Comparison of ENCODE assay signal across 17 cellular contexts in genomic region chr5:111132731-111133435, GRCh38. TPM values are rescaled to one million over a fixed set of nuclear protein-coding genes. Genes with fewer than 3 reads are reported as not detected.
DNase-seq lines count a peak whose midpoint lies in the region; ATAC-seq, FAIRE-seq and TF ChIP-seq lines count a peak whose summit lies in the region.
"Had no signal": no experiment of that assay in that cellular context is flagged by ENCODE, and none has a peak within 500 bp of the region (broad histone marks: within the 10 kb centered on the region; RNA-seq: fewer than 3 reads in every experiment).

No MANE protein-coding gene starts in this region.

- intact Hi-C loops in GM12878 (cut with micrococcal nuclease; ENCODE audit: unreplicated experiment) = no loop called here
- intact Hi-C loops in PC-9 (cut with micrococcal nuclease; ENCODE audit: unreplicated experiment) = no loop called here

- no peak overlapping the region for H3K9ac ChIP-seq in GM12878 (ENCODE audit: control insufficient read depth, insufficient read depth, low read length)

- H3K9me2 ChIP-seq in PC-9 (ENCODE audit: insufficient read depth) = no peaks in the 10 kb centered on the region

- no peak for TF ChIP-seq EP300 in GM12878 (IDR thresholded peaks at IDR 0.05; ENCODE audit: borderline replicate concordance in 1 of 2, control insufficient read depth in 1 of 2, low read depth in 2 of 2, low read length in 2 of 2)

- 0 out of 2 replicates have a peak, but pooled peaks cover 3% of the 10 kb centered on the region for H3F3A ChIP-seq in PC-9 (ENCODE audit: insufficient read depth, low read depth)

- SMC1A ChIA-PET in GM12878 (lab: Charles Lee; ENCODE audit: uncharacterized antibody, unreplicated experiment) = interaction anchor here (0.8 kb wide), 1 partner anchor 38 kb away, joined by 3 read pairs; no protein-coding TSS in a partner anchor

- no peaks in the 10 kb centered on the region for H3K9me3 Mint-ChIP-seq in activated naive CD8-positive, alpha-beta T cell treated with anti-CD3 and anti-CD28 coated beads, Interleukin-2, amount 50 U/mL, for 24 hours
- no peaks in the 10 kb centered on the region for H3K9me3 Mint-ChIP-seq in activated naive CD8-positive, alpha-beta T cell treated with anti-CD3 and anti-CD28 coated beads for 36 hours
- no peaks in the 10 kb centered on the region for H3K9me3 Mint-ChIP-seq in T-helper 2 cell treated with Interferon-gamma antibody and Interleukin-4, amounts not matched to agents 5 μg/mL and 100 μg/mL, for 36 hours

- peaks cover 4% of the 10 kb centered on the region for H3K27me3 Mint-ChIP-seq in activated naive CD8-positive, alpha-beta T cell treated with anti-CD3 and anti-CD28 coated beads, Interleukin-2, amount 50 U/mL, for 24 hours
- H3K27me3 Mint-ChIP-seq in activated naive CD8-positive, alpha-beta T cell treated with anti-CD3 and anti-CD28 coated beads for 36 hours = peaks cover 5% of the 10 kb centered on the region
- no peaks in the 10 kb centered on the region for H3K27me3 Mint-ChIP-seq in T-helper 2 cell treated with Interferon-gamma antibody and Interleukin-4, amounts not matched to agents 5 μg/mL and 100 μg/mL, for 36 hours (ENCODE audit: low read depth)

- in situ Hi-C loops in GM12878 (cut with MboI) = no loop called here

- H3K9me3 ChIP-seq in GM12878 (replicated peaks; ENCODE audit: control insufficient read depth, insufficient read depth, low read length) (no peaks in the 10 kb centered on the region), PC-9 (ENCODE audit: insufficient read depth, low read depth) (no peaks in the 10 kb centered on the region)
- H3K9me3 ChIP-seq: pancreas, vagina had no signal

- POLR2A ChIA-PET in GM12878 (lab: Charles Lee) (no interaction called here), PC-9 (lab: Charles Lee; ENCODE audit: unreplicated experiment) (no interaction called here)

- H3K4me2 ChIP-seq in GM12878 (ENCODE audit: control insufficient read depth, insufficient read depth) (no peak overlapping the region), PC-9 (no peak overlapping the region)

- CTCF ChIA-PET in GM12878 (lab: Yijun Ruan, JAX) (interaction anchor here (0.6 kb wide), 1 partner anchor 184 kb away, joined by 3 read pairs; no protein-coding TSS in a partner anchor), PC-9 (lab: Charles Lee) (no interaction called here)

- no peak for DNase-seq in activated naive CD8-positive, alpha-beta T cell treated with anti-CD3 and anti-CD28 coated beads, Interleukin-2, amount 50 U/mL, for 24 hours
- DNase-seq in activated naive CD8-positive, alpha-beta T cell treated with anti-CD3 and anti-CD28 coated beads for 36 hours = no peak
- DNase-seq in MV-4-11 (lab: John Stamatoyannopoulos, UW) = peak; percentile 21
- DNase-seq in GM12878 (ENCODE audit: low read depth, low spot score) = no peak
- peak; percentile 8 for DNase-seq in stimulated activated naive CD8-positive, alpha-beta T cell treated with anti-CD3 and anti-CD28 coated beads, Interleukin-15, Interleukin-2, amounts not matched to agents 100 U/mL and 50 U/mL, for 24 hours
- DNase-seq in PC-9 = no peak
- no peak for DNase-seq in T-helper 2 cell treated with Interferon-gamma antibody and Interleukin-4, amounts not matched to agents 5 μg/mL and 100 μg/mL, for 36 hours (ENCODE audit: low spot score)
- DNase-seq: activated gamma-delta T cell treated with Interleukin-2 at 50 U/mL for 16 hours, aorta, NCI-H748 treated with DMSO at 0.1 percent for 48 hours, substantia nigra, T-helper 1 cell, WERI-Rb-1 had no signal

- no peak for TF ChIP-seq RAD21 in GM12878 (IDR thresholded peaks at IDR 0.05; ENCODE audit: insufficient read depth, low read depth, low read length)

- H4K20me1 ChIP-seq in GM12878 (ENCODE audit: control insufficient read depth, insufficient read depth) (no peaks in the 10 kb centered on the region), PC-9 (ENCODE audit: insufficient read depth) (no peaks in the 10 kb centered on the region)

- no peaks in the 10 kb centered on the region for H3K79me2 ChIP-seq in GM12878 (ENCODE audit: control insufficient read depth, insufficient read depth, low read length)
- H3K79me2 ChIP-seq in PC-9 (ENCODE audit: low read depth) = no peaks in the 10 kb centered on the region

- H3K4me1 Mint-ChIP-seq in activated naive CD8-positive, alpha-beta T cell treated with anti-CD3 and anti-CD28 coated beads, Interleukin-2, amount 50 U/mL, for 24 hours = peaks cover 9% of the 10 kb centered on the region
- peaks cover 16% of the 10 kb centered on the region for H3K4me1 Mint-ChIP-seq in activated naive CD8-positive, alpha-beta T cell treated with anti-CD3 and anti-CD28 coated beads for 36 hours
- no peaks in the 10 kb centered on the region for H3K4me1 Mint-ChIP-seq in T-helper 2 cell treated with Interferon-gamma antibody and Interleukin-4, amounts not matched to agents 5 μg/mL and 100 μg/mL, for 36 hours (ENCODE audit: low read depth)

- RAD21 ChIA-PET in GM12878 (lab: Charles Lee; ENCODE audit: unreplicated experiment) = no interaction called here

- H3K4me3 Mint-ChIP-seq in activated naive CD8-positive, alpha-beta T cell treated with anti-CD3 and anti-CD28 coated beads, Interleukin-2, amount 50 U/mL, for 24 hours = no peak overlapping the region
- H3K4me3 Mint-ChIP-seq in activated naive CD8-positive, alpha-beta T cell treated with anti-CD3 and anti-CD28 coated beads for 36 hours = no peak overlapping the region
- no peak overlapping the region for H3K4me3 Mint-ChIP-seq in T-helper 2 cell treated with Interferon-gamma antibody and Interleukin-4, amounts not matched to agents 5 μg/mL and 100 μg/mL, for 36 hours

- H3K36me3 ChIP-seq in GM12878 (ENCODE audit: control insufficient read depth in 2 of 2, insufficient read depth in 2 of 2, low read length in 1 of 2) (no peaks in the 10 kb centered on the region; a peak in 1 of 4 replicates), PC-9 (ENCODE audit: low read depth) (no peaks in the 10 kb centered on the region)
- H3K36me3 ChIP-seq: pancreas, WERI-Rb-1 had no signal

- no peak for FAIRE-seq in GM12878 (lab: Jason Lieb, UNC)
- FAIRE-seq: pancreas had no signal

- peaks cover 13% of the 10 kb centered on the region for H3K36me3 Mint-ChIP-seq in activated naive CD8-positive, alpha-beta T cell treated with anti-CD3 and anti-CD28 coated beads, Interleukin-2, amount 50 U/mL, for 24 hours (ENCODE audit: low read depth)
- peaks cover 6% of the 10 kb centered on the region for H3K36me3 Mint-ChIP-seq in activated naive CD8-positive, alpha-beta T cell treated with anti-CD3 and anti-CD28 coated beads for 36 hours
- peaks cover 6% of the 10 kb centered on the region for H3K36me3 Mint-ChIP-seq in T-helper 2 cell treated with Interferon-gamma antibody and Interleukin-4, amounts not matched to agents 5 μg/mL and 100 μg/mL, for 36 hours (ENCODE audit: low read depth)

- no peak overlapping the region for H2AFZ ChIP-seq in GM12878 (ENCODE audit: control insufficient read depth, low read depth, low read length)
- no peak overlapping the region for H2AFZ ChIP-seq in PC-9

- H3K27me3 ChIP-seq in GM12878 (replicated peaks in 1 of 2; ENCODE audit: control insufficient read depth in 2 of 2, insufficient read depth in 2 of 2, low read length in 1 of 2) (no peaks in the 10 kb centered on the region), PC-9 (ENCODE audit: insufficient read depth, low read depth) (no peaks in the 10 kb centered on the region)
- H3K27me3 ChIP-seq: pancreas, vagina had no signal

- H3K27ac ChIP-seq in GM12878 (ENCODE audit: control insufficient read depth, insufficient read depth) = no peak overlapping the region
- no peak overlapping the region for H3K27ac ChIP-seq in PC-9
- H3K27ac ChIP-seq: pancreas, vagina, WERI-Rb-1 had no signal

- H3K4me1 ChIP-seq in GM12878 (ENCODE audit: control insufficient read depth, insufficient read depth, low read length) (peaks cover 4% of the 10 kb centered on the region; the same call in 1 of the 2 replicates), PC-9 (replicated peaks; ENCODE audit: insufficient read depth) (no peaks in the 10 kb centered on the region)
- H3K4me1 ChIP-seq: pancreas, vagina had no signal

- H3K4me3 ChIP-seq in GM12878 = no peak overlapping the region
- no peak overlapping the region for H3K4me3 ChIP-seq in PC-9
- H3K4me3 ChIP-seq: pancreas, vagina had no signal

- no peak overlapping the region for H3K27ac Mint-ChIP-seq in activated naive CD8-positive, alpha-beta T cell treated with anti-CD3 and anti-CD28 coated beads, Interleukin-2, amount 50 U/mL, for 24 hours
- no peak overlapping the region for H3K27ac Mint-ChIP-seq in activated naive CD8-positive, alpha-beta T cell treated with anti-CD3 and anti-CD28 coated beads for 36 hours
- H3K27ac Mint-ChIP-seq in T-helper 2 cell treated with Interferon-gamma antibody and Interleukin-4, amounts not matched to agents 5 μg/mL and 100 μg/mL, for 36 hours = no peak overlapping the region

- TF ChIP-seq POLR2A in GM12878 (IDR thresholded peaks at IDR 0.05; ENCODE audit: low read depth, low read length) = no peak

- BruUV-seq in GM12878 (replicated peaks; lab: Mats Ljungman, UMichigan) (TSS peak; percentile 19), PC-9 (replicated peaks; lab: Mats Ljungman, UMichigan) (no TSS peak)

- peak; percentile 73 for ATAC-seq in activated naive CD8-positive, alpha-beta T cell treated with anti-CD3 and anti-CD28 coated beads, Interleukin-2, amount 50 U/mL, for 24 hours
- peak; percentile 64 for ATAC-seq in GM12878
- peak; percentile 73 for ATAC-seq in stimulated activated naive CD8-positive, alpha-beta T cell treated with anti-CD3 and anti-CD28 coated beads, Interleukin-15, Interleukin-2, amounts not matched to agents 100 U/mL and 50 U/mL, for 24 hours
- no peak for ATAC-seq in GM21390 (IDR thresholded peaks at IDR 0.05; ENCODE audit: unreplicated experiment)
- ATAC-seq: pancreas, sciatic nerve had no signal

- WGBS in GM12878 (ENCODE audit: insufficient coverage, insufficient replicate concordance, low lambda C conversion rate, missing lambda C conversion rate) = 44% methylated on average over 1 of the region's 1 CpG

- no peak for TF ChIP-seq CTCF in GM12878 (IDR thresholded peaks at IDR 0.05 in 2 of 3, conservative IDR thresholded peaks at IDR 0.05 in 1 of 3; ENCODE audit: control insufficient read depth in 2 of 3, extremely low read depth in 1 of 3, insufficient read depth in 1 of 3, low read depth in 3 of 3, low read length in 3 of 3)
- TF ChIP-seq CTCF in PC-9 (conservative IDR thresholded peaks at IDR 0.05) = no peak

RNA-seq across cellular contexts. Expression of gene WDR36, which starts 40.7 kb away (rescaled TPM):
- total RNA-seq in activated naive CD8-positive, alpha-beta T cell treated with anti-CD3 and anti-CD28 coated beads for 36 hours = 10 to 100 TPM; 79.7 to 80.7 TPM
- 107 and 108 TPM in 2 replicates for total RNA-seq in GM12878 (2013; cell fraction: nucleolus; rRNA removed)
- 53.8 and 60.1 TPM in 2 replicates for total RNA-seq in GM12878 (2014; rRNA removed)
- total RNA-seq in GM12878 (2014; rRNA removed; fragmentation: Illumina TruSeq; extraction: Trizol) = 46.4 and 48.2 TPM in 2 replicates
- total RNA-seq in GM12878 (2021) = 45.9 and 49.5 TPM in 2 replicates
- 11.0 TPM for polyA plus RNA-seq in GM12878 (2011; ENCODE audit: low read depth)
- 58.8 and 82.1 TPM in 2 replicates for polyA plus RNA-seq in GM12878 (2011; rRNA removed)
- polyA plus RNA-seq in GM12878 (2011; cell fraction: cytosol; rRNA removed) = 20.8 and 21.3 TPM in 2 replicates
- polyA plus RNA-seq in GM12878 (2011; cell fraction: nucleus; rRNA removed) = 46.9 and 48.9 TPM in 2 replicates
- 12.0 and 17.6 TPM in 2 replicates for polyA plus RNA-seq in GM12878 (2012)
- 36.5 and 37.5 TPM in 2 replicates for polyA plus RNA-seq in GM12878 (2014; fragmentation: Illumina TruSeq; extraction: Trizol)
- polyA plus RNA-seq in GM12878 (2014; fragmentation: Nextera tagmentation; extraction: Ambion mirVana) = 10 to 100 TPM; 13.3 to 22.5 TPM
- polyA plus RNA-seq in GM12878 (2014; rRNA removed) = 25.5 and 26.2 TPM in 2 replicates
- polyA plus RNA-seq in GM12878 (2016; fragmentation: Nextera tagmentation; extraction: Ambion mirVana) = 10 to 100 TPM; 55.0 to 61.8 TPM
- polyA minus RNA-seq in GM12878 (2011; rRNA and poly(A)+ RNA removed) = 69.2 and 87.6 TPM in 2 replicates
- polyA minus RNA-seq in GM12878 (2011; cell fraction: cytosol; rRNA and poly(A)+ RNA removed) = 24.9 and 34.3 TPM in 2 replicates
- 80.3 and 130 TPM in 2 replicates for polyA minus RNA-seq in GM12878 (2011; cell fraction: nucleus; rRNA and poly(A)+ RNA removed)
- total RNA-seq in PC-9 (2021) = 17.7 and 18.5 TPM in 2 replicates

Comparison
In these comparisons a context has a peak if more than half of its experiments do, and no peak if none do; other contexts are left out.
1. DNase-seq: peak in MV-4-11 (single experiment) and stimulated activated naive CD8-positive, alpha-beta T cell treated with anti-CD3 and anti-CD28 coated beads, Interleukin-15, Interleukin-2, amounts not matched to agents 100 U/mL and 50 U/mL, for 24 hours (single experiment); none in activated naive CD8-positive, alpha-beta T cell treated with anti-CD3 and anti-CD28 coated beads, Interleukin-2, amount 50 U/mL, for 24 hours (single experiment), activated naive CD8-positive, alpha-beta T cell treated with anti-CD3 and anti-CD28 coated beads for 36 hours (single experiment), GM12878 (single experiment), PC-9 (0 of 2) and T-helper 2 cell treated with Interferon-gamma antibody and Interleukin-4, amounts not matched to agents 5 μg/mL and 100 μg/mL, for 36 hours (single experiment).